ENCODE assay signal across 8 cellular contexts in the genomic region with DNA sequence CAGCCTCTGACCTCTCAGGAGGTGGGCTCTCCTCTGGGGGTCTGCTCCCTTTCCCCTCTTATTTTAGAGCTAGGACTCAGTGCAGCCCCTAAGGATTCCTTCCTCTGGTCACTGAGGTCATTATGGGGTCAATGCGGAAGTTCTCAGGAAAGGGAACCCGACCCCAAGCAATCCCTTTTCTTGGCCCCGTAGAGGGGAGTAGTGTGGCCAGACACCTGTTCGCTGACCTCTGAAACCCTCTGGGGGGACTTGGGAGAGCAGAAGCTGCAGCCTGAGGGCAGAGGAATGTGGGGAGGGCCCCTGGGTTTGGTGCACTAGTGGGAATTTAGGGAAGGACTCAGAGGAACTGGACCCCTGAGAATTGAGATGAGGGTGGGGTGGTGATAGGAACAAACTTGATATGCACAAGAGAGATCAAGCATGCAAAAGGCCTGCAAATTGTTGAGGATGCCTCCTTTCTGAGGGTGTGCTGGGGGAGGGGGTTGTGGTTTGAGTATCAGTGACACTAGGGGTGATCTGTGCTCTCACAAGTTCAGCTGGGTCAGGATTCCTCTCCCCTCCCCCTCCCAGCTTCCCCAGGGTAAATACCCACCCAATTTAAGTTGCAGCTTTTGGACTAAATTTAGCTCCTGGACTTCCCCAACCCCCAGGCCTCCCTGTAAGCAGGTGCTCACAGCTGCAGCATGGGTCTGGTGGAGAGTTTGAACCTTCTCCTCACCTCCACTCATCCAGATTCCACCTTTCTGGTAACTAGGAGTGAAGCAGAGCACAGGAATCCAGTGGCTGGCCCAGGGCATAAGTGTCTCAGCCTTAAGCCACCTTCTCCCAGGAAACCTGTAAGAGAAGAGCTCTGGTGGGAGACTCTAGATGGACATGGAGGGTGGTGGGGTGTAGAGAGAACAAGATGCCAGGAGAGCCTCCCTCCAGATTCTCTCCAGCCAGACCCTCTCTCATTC. TPM values are rescaled to one million over a fixed set of nuclear protein-coding genes. Genes with fewer than 3 reads are reported as not detected.
A peak's percentile ranks its signal among the peaks of the same experiment; 100 is the strongest.
DNase-seq lines count a peak whose midpoint lies in the region; ATAC-seq and TF ChIP-seq lines count a peak whose summit lies in the region.

No MANE protein-coding gene starts in this region.

- H3K79me2 ChIP-seq in mammary epithelial cell (ENCODE audit: insufficient read depth, low read length), result peaks cover 43% of the 10 kb centered on the region

- H3K27me3 ChIP-seq in mammary epithelial cell (ENCODE audit: insufficient read depth, low read length) (no peaks in the 10 kb centered on the region), muscle layer of colon (ENCODE audit: control insufficient read depth in 1 of 2, insufficient read depth in 2 of 2, low read length in 2 of 2) (no peaks in the 10 kb centered on the region)

- no peaks in the 10 kb centered on the region for H4K20me1 ChIP-seq in mammary epithelial cell (ENCODE audit: insufficient read depth, low read length)

- dilution Hi-C loops in mammary epithelial cell (cut with HindIII; ENCODE audit: low sequenced_read_pairs), result no loop called here

- H3K36me3 ChIP-seq in mammary epithelial cell (ENCODE audit: insufficient read depth, low read length), result no peaks in the 10 kb centered on the region
- H3K36me3 ChIP-seq in muscle layer of colon (ENCODE audit: insufficient read depth, low read length), result no peaks in the 10 kb centered on the region

- intact Hi-C loops in mammary epithelial cell (cut with micrococcal nuclease), result loop anchor here (5.0 kb wide), 1 partner anchor 315 kb away; the partner anchor contains the start of gene ARNT

- no peak for TF ChIP-seq CTCF in mammary epithelial cell (conservative IDR thresholded peaks at IDR 0.05 in 1 of 2, IDR thresholded peaks at IDR 0.05 in 1 of 2; ENCODE audit: extremely low read depth in 1 of 2, insufficient read depth in 1 of 2, low read depth in 1 of 2, low read length in 2 of 2)

- CTCF ChIA-PET in mammary epithelial cell (lab: Charles Lee; ENCODE audit: low non-redundant PET), result no interaction called here

- H3K9ac ChIP-seq in mammary epithelial cell (ENCODE audit: insufficient read depth, low read length) (peak overlapping the region; percentile 99), muscle layer of colon (ENCODE audit: low read length) (peak overlapping the region; percentile 93)

- H3K4me2 ChIP-seq in mammary epithelial cell (ENCODE audit: insufficient read depth, low read depth, low read length), result peak overlapping the region; percentile 96

- peak in 4 of 5 experiments; percentile 44 to 91 (median 56) for DNase-seq in T-helper 2 cell
- DNase-seq in mammary epithelial cell, result no peak
- DNase-seq in substantia nigra (lab: John Stamatoyannopoulos, UW), result no peak
- no peak for DNase-seq in NCI-H1436 treated with DMSO at 0.1 percent for 48 hours (lab: John Stamatoyannopoulos, UW)
- DNase-seq in foreskin melanocyte, result no peak

- H3K9me3 ChIP-seq in mammary epithelial cell (replicated peaks; ENCODE audit: insufficient read depth, low read length) (no peaks in the 10 kb centered on the region), muscle layer of colon (ENCODE audit: low read length) (no peaks in the 10 kb centered on the region)

- H3K4me3 ChIP-seq in mammary epithelial cell (replicated peaks in 1 of 3; ENCODE audit: insufficient read depth in 1 of 3, low read depth in 2 of 3, low read length in 3 of 3), result peak overlapping the region in 1 of 3 experiments; percentile 57
- H3K4me3 ChIP-seq in muscle layer of colon (ENCODE audit: low read depth in 1 of 2, low read length in 2 of 2), result peak overlapping the region; percentile 24 to 85

- no TSS peak for BruUV-seq in mammary epithelial cell (replicated peaks; lab: Mats Ljungman, UMichigan)

- H3K27ac ChIP-seq in mammary epithelial cell (ENCODE audit: insufficient read depth, low read depth, low read length) (peak overlapping the region; percentile 99), muscle layer of colon (ENCODE audit: low read depth, low read length) (peak overlapping the region; percentile 100), substantia nigra (ENCODE audit: low read depth, low read length, poor library complexity, severe bottlenecking) (peak overlapping the region; percentile 98)

- WGBS in mammary epithelial cell (ENCODE audit: low coverage, missing lambda C conversion rate), result 16% methylated on average over 4 of the region's 4 CpGs

- peak; percentile 37 for ATAC-seq in GM19023 (IDR thresholded peaks at IDR 0.05; ENCODE audit: unreplicated experiment)
- peak; percentile 27 for ATAC-seq in HG03025 (IDR thresholded peaks at IDR 0.05; ENCODE audit: low FRiP score, unreplicated experiment)

- H2AFZ ChIP-seq in mammary epithelial cell (ENCODE audit: low read depth, low read length), result no peak overlapping the region

- peaks cover 75% of the 10 kb centered on the region for H3K4me1 ChIP-seq in mammary epithelial cell (ENCODE audit: insufficient read depth, low read length)
- H3K4me1 ChIP-seq in muscle layer of colon (ENCODE audit: insufficient read depth, low read length), result peaks cover 71% of the 10 kb centered on the region

- in situ Hi-C loops in mammary epithelial cell (cut with MboI; ENCODE audit: low sequenced_read_pairs in 2 of 2), result loop anchor here in 1 of 2 donors (5.0 kb wide), 1 partner anchor 245 kb away; the partner anchor contains the start of gene CTSK

RNA-seq across cellular contexts. Expression of gene ADAMTSL4, which starts 13.5 kb away (rescaled TPM):
- 10 to 100 TPM in 1 of 2 donors, 1 to 10 TPM in 1; 2.9 to 98.0 TPM for total RNA-seq in mammary epithelial cell
- polyA plus RNA-seq in mammary epithelial cell, result 4.8 TPM
- polyA minus RNA-seq in mammary epithelial cell, result 5.1 TPM

RNA-seq across cellular contexts. Expression of gene MCL1, which starts 16.7 kb away (rescaled TPM):
- 100 to 1,000 TPM; 289 to 455 TPM for total RNA-seq in mammary epithelial cell
- polyA plus RNA-seq in mammary epithelial cell, result 126 TPM
- 272 TPM for polyA minus RNA-seq in mammary epithelial cell

RNA-seq across cellular contexts. Expression of gene FALEC, which starts 47.1 kb away (rescaled TPM):
- not detected for total RNA-seq in mammary epithelial cell
- not detected for polyA plus RNA-seq in mammary epithelial cell
- not detected for polyA minus RNA-seq in mammary epithelial cell

RNA-seq across cellular contexts. Expression of gene ECM1, which starts 54.8 kb away (rescaled TPM):
- 10 to 100 TPM; 12.5 to 16.2 TPM for total RNA-seq in mammary epithelial cell
- 11.7 TPM for polyA plus RNA-seq in mammary epithelial cell
- 13.3 TPM for polyA minus RNA-seq in mammary epithelial cell

Comparison
In these comparisons a context has a peak if more than half of its experiments do, and no peak if none do; other contexts are left out.
1. DNase-seq: peak in T-helper 2 cell (4 of 5); none in mammary epithelial cell (single experiment), substantia nigra (0 of 49), NCI-H1436 treated with DMSO at 0.1 percent for 48 hours (single experiment) and foreskin melanocyte (single experiment).
2. Peak in every context shown above with its lines, with median percentiles within 50 percentile points of each other: H3K27ac ChIP-seq.